36 cellular contexts compared by ENCODE assay signal in genomic region chr7:11620406-11620805, GRCh38.
"Had no signal": no experiment of that assay in that cellular context is flagged by ENCODE, and none has a peak within 500 bp of the region (broad histone marks: within the 10 kb centered on the region; RNA-seq: fewer than 3 reads in every experiment).

No MANE protein-coding gene starts in this region.

- H3K36me3 Mint-ChIP-seq: activated CD8-positive, alpha-beta memory T cell treated with anti-CD3 and anti-CD28 coated beads, Interleukin-2, amount 10 ng/mL, durations not matched to agents 7 days and 5 days; activated naive CD4-positive, alpha-beta T cell treated with anti-CD3 and anti-CD28 coated beads, Interleukin-2, amount 10 ng/mL, durations not matched to agents 7 days and 5 days; activated naive CD8-positive, alpha-beta T cell had no signal

- H3K36me3 ChIP-seq: brain microvascular endothelial cell, MG63 had no signal

- H3K27me3 Mint-ChIP-seq: activated CD4-positive, alpha-beta memory T cell treated with anti-CD3 and anti-CD28 coated beads, Interleukin-2, amount 10 ng/mL, durations not matched to agents 7 days and 5 days; activated CD8-positive, alpha-beta memory T cell treated with anti-CD3 and anti-CD28 coated beads, Interleukin-2, amount 10 ng/mL, durations not matched to agents 7 days and 5 days; activated naive CD4-positive, alpha-beta T cell treated with anti-CD3 and anti-CD28 coated beads, Interleukin-2, amount 10 ng/mL, durations not matched to agents 7 days and 5 days; activated naive CD8-positive, alpha-beta T cell; activated naive CD8-positive, alpha-beta T cell treated with anti-CD3 and anti-CD28 coated beads, Interleukin-2, amount 50 U/mL, for 24 hours had no signal

- H3K27ac ChIP-seq: brain microvascular endothelial cell, RWPE1, VCaP had no signal

- H3K27ac Mint-ChIP-seq: activated CD4-positive, alpha-beta memory T cell treated with anti-CD3 and anti-CD28 coated beads, Interleukin-2, amount 10 ng/mL, durations not matched to agents 7 days and 5 days; activated CD8-positive, alpha-beta memory T cell treated with anti-CD3 and anti-CD28 coated beads, Interleukin-2, amount 10 ng/mL, durations not matched to agents 7 days and 5 days; activated naive CD4-positive, alpha-beta T cell treated with anti-CD3 and anti-CD28 coated beads, Interleukin-2, amount 10 ng/mL, durations not matched to agents 7 days and 5 days; activated naive CD8-positive, alpha-beta T cell; activated naive CD8-positive, alpha-beta T cell treated with anti-CD3 and anti-CD28 coated beads, Interleukin-2, amount 50 U/mL, for 24 hours had no signal

- H3K4me1 Mint-ChIP-seq: activated CD4-positive, alpha-beta memory T cell treated with anti-CD3 and anti-CD28 coated beads, Interleukin-2, amount 10 ng/mL, durations not matched to agents 7 days and 5 days; activated CD8-positive, alpha-beta memory T cell treated with anti-CD3 and anti-CD28 coated beads, Interleukin-2, amount 10 ng/mL, durations not matched to agents 7 days and 5 days; activated naive CD4-positive, alpha-beta T cell treated with anti-CD3 and anti-CD28 coated beads, Interleukin-2, amount 10 ng/mL, durations not matched to agents 7 days and 5 days; activated naive CD8-positive, alpha-beta T cell treated with anti-CD3 and anti-CD28 coated beads, Interleukin-2, amount 50 U/mL, for 24 hours had no signal

- H3K9me3 ChIP-seq: MG63 had no signal

- H3K27me3 ChIP-seq: brain microvascular endothelial cell, MG63 had no signal

- H3K4me3 ChIP-seq: MG63 had no signal

- DNase-seq: activated CD4-positive, alpha-beta memory T cell treated with anti-CD3 and anti-CD28 coated beads, Interleukin-2, amount 10 ng/mL, durations not matched to agents 7 days and 5 days; activated CD4-positive, alpha-beta T cell treated with anti-CD3 and anti-CD28 coated beads for 1 hour; activated CD4-positive, alpha-beta T cell treated with anti-CD3 and anti-CD28 coated beads for 48 hours; activated CD4-positive, CD25-positive, alpha-beta regulatory T cell; activated CD8-positive, alpha-beta memory T cell treated with anti-CD3 and anti-CD28 coated beads for 24 hours; activated CD8-positive, alpha-beta memory T cell treated with anti-CD3 and anti-CD28 coated beads, Interleukin-2, amount 10 ng/mL, durations not matched to agents 7 days and 5 days; activated CD8-positive, alpha-beta memory T cell treated with anti-CD3 and anti-CD28 coated beads, Interleukin-2, amount 50 U/mL, for 48 hours; activated effector memory CD4-positive, alpha-beta T cell treated with Interleukin-2 at 50 U/mL for 16 hours; activated naive CD4-positive, alpha-beta T cell treated with anti-CD3 and anti-CD28 coated beads, Interleukin-2, amount 10 ng/mL, durations not matched to agents 7 days and 5 days; activated naive CD8-positive, alpha-beta T cell treated with anti-CD3 and anti-CD28 coated beads, Interleukin-2, amount 50 U/mL, for 24 hours; activated T-cell treated with anti-CD3 and anti-CD28 coated beads, Interleukin-2, amount 50 U/mL, for 48 hours; amniotic stem cell; aorta; brain microvascular endothelial cell; central memory CD4-positive, alpha-beta T cell; Karpas-422; MG63; NCI-H1048; NCI-H1105 treated with DMSO at 0.1 percent for 48 hours; NCI-H1436; NCI-H1694; NCI-H1930; NCI-H2081 treated with DMSO at 0.1 percent for 48 hours; NCI-H226; NCI-H524 treated with DMSO at 0.1 percent for 48 hours; SIG-M5; SW 1271; T-helper 1 cell; T-helper 2 cell; T-helper 9 cell had no signal

- ATAC-seq: activated CD8-positive, alpha-beta memory T cell treated with anti-CD3 and anti-CD28 coated beads, Interleukin-2, amount 10 ng/mL, durations not matched to agents 7 days and 5 days; activated naive CD8-positive, alpha-beta T cell treated with anti-CD3 and anti-CD28 coated beads, Interleukin-2, amount 50 U/mL, for 24 hours; Right ventricle myocardium inferior; SK-N-SH treated with all-trans-retinoic acid at 6 μM for 48 hours had no signal

- H3K4me3 Mint-ChIP-seq: activated CD4-positive, alpha-beta memory T cell treated with anti-CD3 and anti-CD28 coated beads, Interleukin-2, amount 10 ng/mL, durations not matched to agents 7 days and 5 days; activated CD8-positive, alpha-beta memory T cell treated with anti-CD3 and anti-CD28 coated beads, Interleukin-2, amount 10 ng/mL, durations not matched to agents 7 days and 5 days; activated naive CD4-positive, alpha-beta T cell treated with anti-CD3 and anti-CD28 coated beads, Interleukin-2, amount 10 ng/mL, durations not matched to agents 7 days and 5 days; activated naive CD8-positive, alpha-beta T cell; activated naive CD8-positive, alpha-beta T cell treated with anti-CD3 and anti-CD28 coated beads, Interleukin-2, amount 50 U/mL, for 24 hours had no signal

- H3K9me3 Mint-ChIP-seq: activated CD4-positive, alpha-beta memory T cell treated with anti-CD3 and anti-CD28 coated beads, Interleukin-2, amount 10 ng/mL, durations not matched to agents 7 days and 5 days; activated naive CD4-positive, alpha-beta T cell treated with anti-CD3 and anti-CD28 coated beads, Interleukin-2, amount 10 ng/mL, durations not matched to agents 7 days and 5 days; activated naive CD8-positive, alpha-beta T cell treated with anti-CD3 and anti-CD28 coated beads, Interleukin-2, amount 50 U/mL, for 24 hours had no signal

- FAIRE-seq: RCC 7860 had no signal
